ENCODE assay signal across 27 cellular contexts in genomic region chr19:5655412-5655811, GRCh38.
"Had no signal": no experiment of that assay in that cellular context is flagged by ENCODE, and none has a peak within 500 bp of the region (broad histone marks: within the 10 kb centered on the region; RNA-seq: fewer than 3 reads in every experiment).

No MANE protein-coding gene starts in this region.

- H3K27ac ChIP-seq: brain microvascular endothelial cell, PC-9 had no signal

- H3K27me3 Mint-ChIP-seq: activated CD4-positive, alpha-beta T cell treated with anti-CD3 and anti-CD28 coated beads, Interleukin-2, amount 10 ng/mL, durations not matched to agents 24 days and 14 days; activated CD8-positive, alpha-beta T cell treated with anti-CD3 and anti-CD28 coated beads for 36 hours; activated T-helper 17 cell treated with anti-CD3 and anti-CD28 coated beads, Interleukin-2, amount 50 U/mL, for 72 hours had no signal

- DNase-seq: activated CD4-positive, alpha-beta T cell treated with anti-CD3 and anti-CD28 coated beads, Interleukin-2, amount 10 ng/mL, durations not matched to agents 24 days and 14 days; activated CD4-positive, alpha-beta T cell treated with anti-CD3 and anti-CD28 coated beads, Interleukin-2, amount 50 U/mL, for 4 hours; activated CD8-positive, alpha-beta T cell treated with anti-CD3 and anti-CD28 coated beads for 36 hours; activated gamma-delta T cell treated with Interleukin-2 at 50 U/mL for 16 hours; activated naive CD4-positive, alpha-beta T cell treated with anti-CD3 and anti-CD28 coated beads for 36 hours; activated T-cell treated with anti-CD3 and anti-CD28 coated beads, Interleukin-2, amount 50 U/mL, for 1 hour; activated T-cell treated with anti-CD3 and anti-CD28 coated beads, Interleukin-2, amount 50 U/mL, for 72 hours; amniotic stem cell; aorta; brain microvascular endothelial cell; central memory CD4-positive, alpha-beta T cell; IMR-90; NCI-H1105 treated with DMSO at 0.1 percent for 48 hours; NCI-H1436; NCI-H1694; NCI-H1930; NCI-H510A; NCI-H526; NCI-H748 treated with DMSO at 0.1 percent for 48 hours; NK-92 treated with Interleukin-12 subunit alpha and Interleukin-12 subunit beta, amount 100 ng/mL, for 24 hours; PC-9; Right ventricle myocardium superior; SW 1271 had no signal

- ATAC-seq: activated CD8-positive, alpha-beta T cell treated with anti-CD3 and anti-CD28 coated beads for 36 hours; activated naive CD4-positive, alpha-beta T cell treated with anti-CD3 and anti-CD28 coated beads, Interleukin-2, amount 50 U/mL, for 72 hours; activated T-cell treated with anti-CD3 and anti-CD28 coated beads, Interleukin-2, amount 50 U/mL, for 72 hours; activated T-helper 17 cell treated with anti-CD3 and anti-CD28 coated beads, Interleukin-2, amount 50 U/mL, for 72 hours; K562 had no signal

- H3K4me3 ChIP-seq: K562, PC-9 had no signal

- H3K4me1 Mint-ChIP-seq: activated T-helper 17 cell treated with anti-CD3 and anti-CD28 coated beads, Interleukin-2, amount 50 U/mL, for 72 hours had no signal

- H3K27me3 ChIP-seq: brain microvascular endothelial cell had no signal

- H3K4me3 Mint-ChIP-seq: activated CD4-positive, alpha-beta T cell treated with anti-CD3 and anti-CD28 coated beads, Interleukin-2, amount 10 ng/mL, durations not matched to agents 24 days and 14 days; activated CD8-positive, alpha-beta T cell treated with anti-CD3 and anti-CD28 coated beads for 36 hours; activated naive CD4-positive, alpha-beta T cell treated with anti-CD3 and anti-CD28 coated beads for 36 hours; activated T-cell treated with anti-CD3 and anti-CD28 coated beads, Interleukin-2, amount 50 U/mL, for 72 hours; activated T-helper 17 cell treated with anti-CD3 and anti-CD28 coated beads, Interleukin-2, amount 50 U/mL, for 72 hours; T-helper 2 cell treated with Interferon-gamma antibody and Interleukin-4, amounts not matched to agents 5 μg/mL and 100 μg/mL, for 36 hours had no signal

- H3K27ac Mint-ChIP-seq: activated CD4-positive, alpha-beta T cell treated with anti-CD3 and anti-CD28 coated beads, Interleukin-2, amount 10 ng/mL, durations not matched to agents 24 days and 14 days; activated CD8-positive, alpha-beta T cell treated with anti-CD3 and anti-CD28 coated beads for 36 hours; activated T-cell treated with anti-CD3 and anti-CD28 coated beads, Interleukin-2, amount 50 U/mL, for 72 hours; activated T-helper 17 cell treated with anti-CD3 and anti-CD28 coated beads, Interleukin-2, amount 50 U/mL, for 72 hours; T-helper 2 cell treated with Interferon-gamma antibody and Interleukin-4, amounts not matched to agents 5 μg/mL and 100 μg/mL, for 36 hours had no signal
